In the genomic region with DNA sequence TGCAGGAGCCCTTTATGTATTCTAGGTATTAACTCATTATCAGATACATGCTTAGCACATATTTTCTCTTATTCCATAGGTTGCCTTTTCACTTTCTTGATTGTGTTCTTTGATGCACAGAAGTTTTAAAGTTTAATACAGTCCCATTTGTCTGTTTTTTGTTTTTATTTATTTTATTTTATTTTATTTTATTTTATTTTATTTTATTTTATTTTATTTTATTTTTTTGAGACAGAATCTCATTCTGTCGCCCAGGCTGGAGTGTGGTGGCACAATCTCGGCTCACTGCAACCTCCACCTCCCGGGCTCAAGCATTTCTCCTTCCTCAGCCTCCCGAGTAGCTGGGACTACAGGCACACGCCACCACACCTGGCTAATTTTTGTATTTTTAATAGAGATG, we compare ENCODE assay signal across 1 cellular context. TPM values are rescaled to one million over a fixed set of nuclear protein-coding genes. Genes with fewer than 3 reads are reported as not detected.
DNase-seq lines count a peak whose midpoint lies in the region; ATAC-seq and TF ChIP-seq lines count a peak whose summit lies in the region.
"Not testable (repeated sequence)": the region's sequence is repeated elsewhere in the genome, so short reads cannot be mapped to it uniquely, and the experiment has no call there.

No MANE protein-coding gene starts in this region.

- not testable (repeated sequence) for H3K4me3 Mint-ChIP-seq in WTC11

- H3K4me1 Mint-ChIP-seq in WTC11 = not testable (repeated sequence)

- not testable (repeated sequence) for H3K9me3 Mint-ChIP-seq in WTC11

- CTCF ChIA-PET in WTC11 (lab: Charles Lee) = interaction anchor here (0.5 to 1.1 kb wide), 4 partner anchors 9 to 50 kb away, joined by 3 to 5 read pairs (median 3); no protein-coding TSS in a partner anchor

- not testable (repeated sequence) for H3K27ac Mint-ChIP-seq in WTC11

- H3K27me3 Mint-ChIP-seq in WTC11 (ENCODE audit: low read depth) = not testable (repeated sequence)

- DNase-seq in WTC11 (ENCODE audit: low spot score) = not testable (repeated sequence)

- not testable (repeated sequence) for ATAC-seq in WTC11

- TF ChIP-seq CTCF in WTC11 (IDR thresholded peaks at IDR 0.05) = not testable (repeated sequence)

- peaks cover 23% of the 10 kb centered on the region for H3K36me3 Mint-ChIP-seq in WTC11

- POLR2A ChIA-PET in WTC11 (lab: Charles Lee) = not testable (repeated sequence)

TF ChIP-seq in WTC11, 78 proteins besides CTCF, POLR2A, EP300 and RAD21:
- peak; percentile 92 for TF ChIP-seq HMGA2 (CRISPR knock-in tag; IDR thresholded peaks at IDR 0.05)

RNA-seq across cellular contexts. Expression of gene RPUSD2, which starts 7.8 kb away (rescaled TPM):
- total RNA-seq in WTC11 (2021) = 28.5 to 34.2 TPM (median 30.8 TPM) in 3 replicates

RNA-seq across cellular contexts. Expression of gene CCDC32, which starts 12.1 kb away (rescaled TPM):
- 12.8 to 15.6 TPM (median 13.7 TPM) in 3 replicates for total RNA-seq in WTC11 (2021)

RNA-seq across cellular contexts. Expression of gene KNL1, which starts 17.1 kb away (rescaled TPM):
- total RNA-seq in WTC11 (2021) = 18.4 to 24.0 TPM (median 21.1 TPM) in 3 replicates
